ENCODE assay signal across 23 cellular contexts in the genomic region with DNA sequence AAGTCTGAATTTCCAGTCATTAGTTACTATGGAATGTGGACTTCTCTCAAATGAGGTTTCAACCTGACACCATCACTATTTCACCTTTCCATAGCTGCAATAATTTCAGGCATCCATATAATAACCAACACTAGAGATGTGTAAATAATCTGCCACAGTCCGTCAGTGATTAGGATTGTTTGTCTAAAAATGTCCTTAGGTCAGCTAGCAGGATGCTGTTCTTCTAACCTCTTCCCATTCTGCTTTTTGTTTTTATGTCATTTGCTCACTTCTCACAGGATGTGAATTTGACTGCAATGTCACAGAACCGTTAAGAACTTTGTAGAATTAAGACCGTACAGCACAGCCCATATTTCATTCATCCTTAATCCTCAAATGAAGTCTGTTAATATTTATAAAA.
A peak's percentile ranks its signal among the peaks of the same experiment; 100 is the strongest.
DNase-seq lines count a peak whose midpoint lies in the region; ATAC-seq, FAIRE-seq and TF ChIP-seq lines count a peak whose summit lies in the region.
"Had no signal": no experiment of that assay in that cellular context is flagged by ENCODE, and none has a peak within 500 bp of the region (broad histone marks: within the 10 kb centered on the region; RNA-seq: fewer than 3 reads in every experiment).

No MANE protein-coding gene starts in this region.

- dilution Hi-C loops in keratinocyte (cut with MboI; ENCODE audit: extremely low pct_ligation_motif_present, low sequenced_read_pairs): no loop called here

- no peak overlapping the region for H3K4ac ChIP-seq in mesenchymal stem cell (ENCODE audit: low read depth in 1 of 2, low read length in 2 of 2)

- no peak overlapping the region for H2BK120ac ChIP-seq in mesenchymal stem cell (ENCODE audit: low read depth, low read length)

- H3K4me3 ChIP-seq in keratinocyte (ENCODE audit: control insufficient read depth in 2 of 3, extremely low read depth in 1 of 3, insufficient read depth in 2 of 3, low read depth in 1 of 3, low read length in 3 of 3): no peak overlapping the region
- H3K4me3 ChIP-seq in mesenchymal stem cell (ENCODE audit: insufficient read depth in 1 of 2, low read depth in 1 of 2, low read length in 2 of 2): no peak overlapping the region
- no peak overlapping the region for H3K4me3 ChIP-seq in PC-9
- H3K4me3 ChIP-seq: K562, MG63, SK-N-MC had no signal

- H3K36me3 ChIP-seq in keratinocyte (ENCODE audit: control insufficient read depth in 2 of 2, extremely low read depth in 1 of 2, insufficient read depth in 2 of 2, low read length in 2 of 2) (no peaks in the 10 kb centered on the region), mesenchymal stem cell (ENCODE audit: control insufficient read depth in 1 of 2, insufficient read depth in 2 of 2, low read depth in 1 of 2, low read length in 2 of 2) (no peaks in the 10 kb centered on the region), PC-9 (ENCODE audit: low read depth) (no peaks in the 10 kb centered on the region)
- H3K36me3 ChIP-seq: MG63 had no signal

- peaks cover 3% of the 10 kb centered on the region for H3K9me3 Mint-ChIP-seq in activated B cell treated with CpG ODN at 0.5 μM for 24 hours
- peaks cover 3% of the 10 kb centered on the region for H3K9me3 Mint-ChIP-seq in stimulated activated memory B cell treated with anti-CD40 and anti-IgM and Interleukin-4, amounts not matched to agents 10 μg/mL and 1 μg/mL and 100 μg/mL, for 72 hours
- H3K9me3 Mint-ChIP-seq: CD4-positive, alpha-beta T cell had no signal

- peaks cover 54% of the 10 kb centered on the region for H3K4me1 Mint-ChIP-seq in activated B cell treated with CpG ODN at 0.5 μM for 24 hours
- H3K4me1 Mint-ChIP-seq in stimulated activated memory B cell treated with anti-CD40 and anti-IgM and Interleukin-4, amounts not matched to agents 10 μg/mL and 1 μg/mL and 100 μg/mL, for 72 hours: peaks cover 71% of the 10 kb centered on the region

- H3K4me2 ChIP-seq in keratinocyte (ENCODE audit: control insufficient read depth, extremely low read depth, insufficient read depth, low read depth, low read length) (no peak overlapping the region), mesenchymal stem cell (ENCODE audit: low read length, poor library complexity, severe bottlenecking) (no peak overlapping the region), PC-9 (no peak overlapping the region)

- no peaks in the 10 kb centered on the region for H3K36me3 Mint-ChIP-seq in activated B cell treated with CpG ODN at 0.5 μM for 24 hours (ENCODE audit: low read depth)
- peaks cover 5% of the 10 kb centered on the region for H3K36me3 Mint-ChIP-seq in stimulated activated memory B cell treated with anti-CD40 and anti-IgM and Interleukin-4, amounts not matched to agents 10 μg/mL and 1 μg/mL and 100 μg/mL, for 72 hours

- POLR2A ChIA-PET in activated B cell treated with CpG ODN at 0.5 μM for 24 hours (lab: Charles Lee) (interaction anchor here (1.3 kb wide), 1 partner anchor 16 kb away, joined by 4 read pairs; no protein-coding TSS in a partner anchor), PC-9 (lab: Charles Lee; ENCODE audit: unreplicated experiment) (no interaction called here)

- no peak for ATAC-seq in activated B cell treated with CpG ODN at 0.5 μM for 24 hours (ENCODE audit: low read depth)
- no peak for ATAC-seq in stimulated activated memory B cell treated with anti-CD40 and anti-IgM and Interleukin-4, amounts not matched to agents 10 μg/mL and 1 μg/mL and 100 μg/mL, for 72 hours
- ATAC-seq: HepG2, K562 had no signal

- H3K9me3 ChIP-seq in keratinocyte (ENCODE audit: control insufficient read depth, low read depth, low read length): no peaks in the 10 kb centered on the region
- no peaks in the 10 kb centered on the region for H3K9me3 ChIP-seq in mesenchymal stem cell (ENCODE audit: control insufficient read depth, low read length)
- no peaks in the 10 kb centered on the region; the same call in 1 of the 2 replicates for H3K9me3 ChIP-seq in PC-9 (ENCODE audit: insufficient read depth, low read depth)
- H3K9me3 ChIP-seq: MG63 had no signal

- H3K79me1 ChIP-seq in mesenchymal stem cell (replicated peaks; ENCODE audit: low read length, poor library complexity, severe bottlenecking): no peaks in the 10 kb centered on the region

- TF ChIP-seq CTCF in activated B cell treated with CpG ODN at 0.5 μM for 24 hours (IDR thresholded peaks at IDR 0.05) (no peak), keratinocyte (optimal IDR thresholded peaks at IDR 0.05 in 1 of 3, IDR thresholded peaks at IDR 0.05 in 1 of 3, conservative IDR thresholded peaks at IDR 0.05 in 1 of 3; ENCODE audit: extremely low read depth in 1 of 3, insufficient read depth in 2 of 3, low read length in 3 of 3) (no peak), PC-9 (conservative IDR thresholded peaks at IDR 0.05) (no peak)

- CTCF ChIA-PET in activated B cell treated with CpG ODN at 0.5 μM for 24 hours (lab: Charles Lee): interaction anchor here (0.7 to 1.1 kb wide), 2 partner anchors 20 to 31 kb away, joined by 3 read pairs; no protein-coding TSS in a partner anchor
- CTCF ChIA-PET in PC-9 (lab: Charles Lee): no interaction called here

- no peak overlapping the region for H3K18ac ChIP-seq in mesenchymal stem cell (ENCODE audit: low read depth in 1 of 2, low read length in 2 of 2)

- H3K27me3 ChIP-seq in keratinocyte (ENCODE audit: control insufficient read depth, extremely low read depth, insufficient read depth, low read length) (no peaks in the 10 kb centered on the region), mesenchymal stem cell (ENCODE audit: control insufficient read depth in 1 of 2, insufficient read depth in 1 of 2, low read length in 2 of 2) (no peaks in the 10 kb centered on the region), PC-9 (ENCODE audit: insufficient read depth, low read depth) (no peaks in the 10 kb centered on the region)
- H3K27me3 ChIP-seq: MG63 had no signal

- no peak overlapping the region for H3K23ac ChIP-seq in mesenchymal stem cell (ENCODE audit: low read length in 2 of 2)

- no peaks in the 10 kb centered on the region for H3K9me1 ChIP-seq in keratinocyte (ENCODE audit: control insufficient read depth, extremely low read depth, insufficient read depth, low read length)

- H3K9ac ChIP-seq in keratinocyte (ENCODE audit: control insufficient read depth, extremely low read depth, insufficient read depth, low read length) (no peak overlapping the region), mesenchymal stem cell (ENCODE audit: low read length) (no peak overlapping the region)

- no peak for DNase-seq in GM18507 (ENCODE audit: extremely low spot score, insufficient read length, low read depth)
- DNase-seq in activated B cell treated with CpG ODN at 0.5 μM for 24 hours: no peak
- DNase-seq in keratinocyte (ENCODE audit: low read depth, low spot score): no peak
- DNase-seq in mesenchymal stem cell: no peak
- no peak for DNase-seq in NCI-H146 (lab: John Stamatoyannopoulos, UW)
- DNase-seq in PC-9: no peak
- DNase-seq: CD4-positive, alpha-beta T cell; COR-L47; DMS 273 treated with DMSO at 0.1 percent for 48 hours; DND-41; H7; MG63; NCI-H1417; NCI-H187; NCI-H446; NCI-H526; SHP77 treated with DMSO at 0.1 percent for 48 hours had no signal

- H3K4me1 ChIP-seq in keratinocyte (ENCODE audit: control insufficient read depth, extremely low read depth, insufficient read depth, low read length) (peaks cover 13% of the 10 kb centered on the region), mesenchymal stem cell (ENCODE audit: control insufficient read depth, insufficient read depth, low read depth, low read length) (peaks cover 1% of the 10 kb centered on the region), PC-9 (replicated peaks; ENCODE audit: insufficient read depth) (peaks cover 19% of the 10 kb centered on the region)

- FAIRE-seq in GM18507 (lab: Jason Lieb, UNC) (peak; percentile 55), keratinocyte (lab: Jason Lieb, UNC) (peak; percentile 43)
- FAIRE-seq: HepG2, K562 had no signal

- no peaks in the 10 kb centered on the region for H3F3A ChIP-seq in PC-9 (ENCODE audit: insufficient read depth, low read depth)

- peaks cover 3% of the 10 kb centered on the region; the same call in 1 of the 2 replicates for H3K9me2 ChIP-seq in PC-9 (ENCODE audit: insufficient read depth)

- intact Hi-C loops in activated B cell treated with CpG ODN at 0.5 μM for 24 hours (cut with micrococcal nuclease): loop anchor here (10.0 kb wide), 1 partner anchor 487 kb away; a partner anchor contains a TSS
- intact Hi-C loops in PC-9 (cut with micrococcal nuclease; ENCODE audit: unreplicated experiment): no loop called here

- no TSS peak for BruUV-seq in PC-9 (replicated peaks; lab: Mats Ljungman, UMichigan)

- H2BK5ac ChIP-seq in mesenchymal stem cell (ENCODE audit: low read depth, low read length, poor library complexity, severe bottlenecking): no peak overlapping the region

- H2BK12ac ChIP-seq in mesenchymal stem cell (ENCODE audit: low read length in 2 of 2): no peak overlapping the region

- peak overlapping the region; percentile 66 for H3K27ac Mint-ChIP-seq in activated B cell treated with CpG ODN at 0.5 μM for 24 hours
- peak overlapping the region; percentile 36 for H3K27ac Mint-ChIP-seq in stimulated activated memory B cell treated with anti-CD40 and anti-IgM and Interleukin-4, amounts not matched to agents 10 μg/mL and 1 μg/mL and 100 μg/mL, for 72 hours
- H3K27ac Mint-ChIP-seq: CD4-positive, alpha-beta T cell had no signal

- no peak overlapping the region for H2AK5ac ChIP-seq in mesenchymal stem cell (ENCODE audit: low read length, severe bottlenecking)

- H3K14ac ChIP-seq in mesenchymal stem cell (ENCODE audit: low read length in 2 of 2): no peak overlapping the region

- H2AFZ ChIP-seq in keratinocyte (ENCODE audit: control insufficient read depth, low read length): no peak overlapping the region
- no peak overlapping the region for H2AFZ ChIP-seq in mesenchymal stem cell (ENCODE audit: low read depth, low read length)
- no peak overlapping the region for H2AFZ ChIP-seq in PC-9

- H4K91ac ChIP-seq in mesenchymal stem cell (ENCODE audit: low read length): no peak overlapping the region

- H4K20me1 ChIP-seq in keratinocyte (ENCODE audit: control insufficient read depth, extremely low read depth, insufficient read depth, low read length) (no peaks in the 10 kb centered on the region), PC-9 (ENCODE audit: insufficient read depth) (no peaks in the 10 kb centered on the region)

- no peaks in the 10 kb centered on the region for H3K79me2 ChIP-seq in keratinocyte (ENCODE audit: control insufficient read depth, insufficient read depth, low read length)
- H3K79me2 ChIP-seq in PC-9 (ENCODE audit: low read depth): no peaks in the 10 kb centered on the region

- no peak overlapping the region for H2BK15ac ChIP-seq in mesenchymal stem cell (ENCODE audit: low read depth, poor library complexity, severe bottlenecking)

- no peaks in the 10 kb centered on the region for H3K27me3 Mint-ChIP-seq in activated B cell treated with CpG ODN at 0.5 μM for 24 hours
- no peaks in the 10 kb centered on the region for H3K27me3 Mint-ChIP-seq in stimulated activated memory B cell treated with anti-CD40 and anti-IgM and Interleukin-4, amounts not matched to agents 10 μg/mL and 1 μg/mL and 100 μg/mL, for 72 hours
- H3K27me3 Mint-ChIP-seq: CD4-positive, alpha-beta T cell had no signal

- H4K8ac ChIP-seq in mesenchymal stem cell (ENCODE audit: low read length): no peak overlapping the region

- H3K27ac ChIP-seq in keratinocyte (ENCODE audit: control insufficient read depth, insufficient read depth, low read length) (no peak overlapping the region), mesenchymal stem cell (ENCODE audit: low read length, poor library complexity, severe bottlenecking) (no peak overlapping the region), PC-9 (no peak overlapping the region)
- H3K27ac ChIP-seq: HL-60, RWPE1, SK-N-MC had no signal

- peak overlapping the region; percentile 5 for H3K4me3 Mint-ChIP-seq in activated B cell treated with CpG ODN at 0.5 μM for 24 hours
- H3K4me3 Mint-ChIP-seq in stimulated activated memory B cell treated with anti-CD40 and anti-IgM and Interleukin-4, amounts not matched to agents 10 μg/mL and 1 μg/mL and 100 μg/mL, for 72 hours: no peak overlapping the region
- H3K4me3 Mint-ChIP-seq: CD4-positive, alpha-beta T cell had no signal

- WGBS in mesenchymal stem cell: 38% methylated on average over 1 of the region's 3 CpGs
